ENCODE assay signal across 1 cellular context in genomic region chr11:134215836-134216235, GRCh38.
TF ChIP-seq lines count a peak whose summit lies in the region.

No MANE protein-coding gene starts in this region.

TF ChIP-seq in GM12878, 131 proteins besides CTCF, POLR2A, EP300 and RAD21:
- TF ChIP-seq TBL1XR1 (IDR thresholded peaks at IDR 0.05; ENCODE audit: low read depth, low read length): no peak
